Comparison of ENCODE assay signal across 1 cellular context in the genomic region with DNA sequence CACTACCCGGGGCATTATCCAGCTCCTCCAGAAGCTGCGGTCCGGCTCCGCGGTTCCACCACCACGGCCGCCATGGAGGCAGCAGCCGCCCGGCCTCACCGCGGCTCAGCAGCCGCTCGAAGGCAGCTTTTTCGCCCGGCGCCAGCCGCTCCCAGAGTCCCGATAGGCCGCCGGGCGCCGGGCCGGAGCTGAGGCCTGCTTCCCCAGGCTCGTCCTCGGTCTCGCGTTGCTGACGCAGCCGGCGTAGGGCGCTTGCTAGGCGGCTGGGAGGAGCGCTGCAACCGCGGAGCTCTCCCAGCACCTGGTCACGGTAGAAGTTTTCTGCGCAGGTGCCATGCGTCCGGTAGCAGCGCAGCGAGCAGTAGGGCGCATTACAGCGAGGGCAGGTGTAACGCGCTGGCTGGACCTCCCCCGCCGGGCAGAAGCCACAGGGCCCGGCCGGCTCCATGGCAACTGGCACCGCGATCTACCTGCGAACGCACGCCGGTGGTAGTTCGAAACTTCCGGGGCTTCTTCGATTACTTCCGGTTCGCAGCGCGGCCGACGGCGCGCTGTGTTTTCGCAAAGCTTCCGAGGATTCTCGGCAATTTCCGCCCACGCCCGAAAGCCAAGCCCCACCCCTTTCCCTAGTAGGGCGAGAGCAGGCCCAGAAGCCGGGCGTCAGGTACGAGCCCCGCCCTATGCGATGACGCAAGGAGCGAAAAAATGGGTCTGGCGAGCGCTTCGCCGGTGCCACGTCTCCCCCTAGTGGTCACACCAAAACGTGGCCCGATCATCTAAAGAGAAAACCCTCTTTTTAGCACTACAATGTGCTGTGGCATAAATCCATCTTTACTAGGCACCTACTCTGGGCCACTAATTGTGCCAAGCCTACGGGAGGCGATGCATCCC.
TF ChIP-seq lines count a peak whose summit lies in the region.

A gene (minus strand): TSS at position 496 of the 891 bp plus-strand sequence. CDS start 48 bp downstream, at position 448.

TF ChIP-seq in SK-N-SH, 30 proteins besides CTCF, POLR2A, EP300 and RAD21 (continued from another document):
- no peak for TF ChIP-seq NFIC (IDR thresholded peaks at IDR 0.05; ENCODE audit: borderline replicate concordance)
- no peak for TF ChIP-seq TCF12 (IDR thresholded peaks at IDR 0.05)
- TF ChIP-seq, protein P1, sequence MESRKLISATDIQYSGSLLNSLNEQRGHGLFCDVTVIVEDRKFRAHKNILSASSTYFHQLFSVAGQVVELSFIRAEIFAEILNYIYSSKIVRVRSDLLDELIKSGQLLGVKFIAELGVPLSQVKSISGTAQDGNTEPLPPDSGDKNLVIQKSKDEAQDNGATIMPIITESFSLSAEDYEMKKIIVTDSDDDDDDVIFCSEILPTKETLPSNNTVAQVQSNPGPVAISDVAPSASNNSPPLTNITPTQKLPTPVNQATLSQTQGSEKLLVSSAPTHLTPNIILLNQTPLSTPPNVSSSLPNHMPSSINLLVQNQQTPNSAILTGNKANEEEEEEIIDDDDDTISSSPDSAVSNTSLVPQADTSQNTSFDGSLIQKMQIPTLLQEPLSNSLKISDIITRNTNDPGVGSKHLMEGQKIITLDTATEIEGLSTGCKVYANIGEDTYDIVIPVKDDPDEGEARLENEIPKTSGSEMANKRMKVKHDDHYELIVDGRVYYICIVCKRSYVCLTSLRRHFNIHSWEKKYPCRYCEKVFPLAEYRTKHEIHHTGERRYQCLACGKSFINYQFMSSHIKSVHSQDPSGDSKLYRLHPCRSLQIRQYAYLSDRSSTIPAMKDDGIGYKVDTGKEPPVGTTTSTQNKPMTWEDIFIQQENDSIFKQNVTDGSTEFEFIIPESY (IDR thresholded peaks at IDR 0.05; ENCODE audit: borderline replicate concordance, low read depth): no peak
- TF ChIP-seq RXRA (IDR thresholded peaks at IDR 0.05; ENCODE audit: borderline replicate concordance, low read depth): no peak
- peak; percentile 92 for TF ChIP-seq CHD2 (IDR thresholded peaks at IDR 0.05; ENCODE audit: low read length, partially characterized antibody)
- TF ChIP-seq SIN3A (IDR thresholded peaks at IDR 0.05; ENCODE audit: borderline replicate concordance, low read depth, low read length): peak; percentile 84; the same call in 1 of the 2 replicates
- peak; percentile 64; the same call in 1 of the 2 replicates for TF ChIP-seq FOXM1 (IDR thresholded peaks at IDR 0.05; ENCODE audit: low read depth)
- peak; percentile 25; the same call in 1 of the 2 replicates for TF ChIP-seq GATA2 (CRISPR knock-in tag; IDR thresholded peaks at IDR 0.05)
- peak; percentile 91 for TF ChIP-seq POLR2AphosphoS5 (IDR thresholded peaks at IDR 0.05; ENCODE audit: low read depth, low read length)
- TF ChIP-seq, protein P2, sequence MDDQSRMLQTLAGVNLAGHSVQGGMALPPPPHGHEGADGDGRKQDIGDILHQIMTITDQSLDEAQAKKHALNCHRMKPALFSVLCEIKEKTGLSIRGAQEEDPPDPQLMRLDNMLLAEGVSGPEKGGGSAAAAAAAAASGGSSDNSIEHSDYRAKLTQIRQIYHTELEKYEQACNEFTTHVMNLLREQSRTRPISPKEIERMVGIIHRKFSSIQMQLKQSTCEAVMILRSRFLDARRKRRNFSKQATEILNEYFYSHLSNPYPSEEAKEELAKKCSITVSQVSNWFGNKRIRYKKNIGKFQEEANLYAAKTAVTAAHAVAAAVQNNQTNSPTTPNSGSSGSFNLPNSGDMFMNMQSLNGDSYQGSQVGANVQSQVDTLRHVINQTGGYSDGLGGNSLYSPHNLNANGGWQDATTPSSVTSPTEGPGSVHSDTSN (IDR thresholded peaks at IDR 0.05): peak; percentile 48
- TF ChIP-seq, protein P3, sequence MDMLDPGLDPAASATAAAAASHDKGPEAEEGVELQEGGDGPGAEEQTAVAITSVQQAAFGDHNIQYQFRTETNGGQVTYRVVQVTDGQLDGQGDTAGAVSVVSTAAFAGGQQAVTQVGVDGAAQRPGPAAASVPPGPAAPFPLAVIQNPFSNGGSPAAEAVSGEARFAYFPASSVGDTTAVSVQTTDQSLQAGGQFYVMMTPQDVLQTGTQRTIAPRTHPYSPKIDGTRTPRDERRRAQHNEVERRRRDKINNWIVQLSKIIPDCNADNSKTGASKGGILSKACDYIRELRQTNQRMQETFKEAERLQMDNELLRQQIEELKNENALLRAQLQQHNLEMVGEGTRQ (IDR thresholded peaks at IDR 0.05; ENCODE audit: borderline replicate concordance, low read depth, low read length): no peak
TF ChIP-seq in SK-N-SH: peak in this region for 16.
